ENCODE assay signal across 8 cellular contexts in the genomic region with DNA sequence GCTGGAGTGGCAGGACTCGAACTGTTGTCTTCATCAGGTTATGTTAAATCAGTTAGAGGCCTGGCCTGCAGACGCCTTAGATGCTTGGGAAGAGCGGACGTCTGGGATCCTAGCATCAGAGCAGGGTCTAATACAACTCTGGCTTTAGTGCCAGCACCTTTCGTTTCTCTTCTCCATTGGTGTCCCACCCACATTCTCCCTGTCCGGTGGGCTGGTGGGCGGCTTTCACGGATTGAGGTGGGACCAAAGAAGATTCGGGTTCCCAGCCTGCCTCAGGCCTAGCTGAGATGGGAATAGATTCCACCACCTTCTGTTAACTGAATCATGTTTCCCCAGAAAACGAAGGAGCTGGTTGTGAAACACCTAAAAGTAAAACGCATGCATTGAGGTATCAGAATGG. TPM values are rescaled to one million over a fixed set of nuclear protein-coding genes. Genes with fewer than 3 reads are reported as not detected.
DNase-seq lines count a peak whose midpoint lies in the region; ATAC-seq and TF ChIP-seq lines count a peak whose summit lies in the region.

No MANE protein-coding gene starts in this region.

- peaks cover 0 to 8% (median 6%) of the 10 kb centered on the region in 11 experiments; a peak in 6 of 22 replicates for H3K9me3 ChIP-seq in BLaER1 treated with 17β-estradiol and CSF1 and Interleukin-3, amounts not matched to agents 10 nM and 100 nM (replicated peaks in 1 of 11)
- H3K9me3 ChIP-seq in HUES6 (ENCODE audit: control insufficient read depth, insufficient read depth, low read depth, low read length): no peaks in the 10 kb centered on the region
- no peaks in the 10 kb centered on the region for H3K9me3 ChIP-seq in colonic mucosa
- no peaks in the 10 kb centered on the region for H3K9me3 ChIP-seq in neural progenitor cell (ENCODE audit: low read depth)

- ATAC-seq in GM21529 (IDR thresholded peaks at IDR 0.05; ENCODE audit: unreplicated experiment): no peak

- peaks cover 5% of the 10 kb centered on the region for H3F3A ChIP-seq in neural progenitor cell (ENCODE audit: low read depth)

- DNase-seq in colonic mucosa (no peak), neural progenitor cell (ENCODE audit: low spot score) (peak; percentile 21), GM19238 (ENCODE audit: insufficient read length, low spot score) (no peak), hippocampal formation (lab: John Stamatoyannopoulos, UW) (no peak), AG08396 (ENCODE audit: low spot score) (no peak)

- H3K4me1 ChIP-seq in BLaER1 treated with 17β-estradiol and CSF1 and Interleukin-3, amounts not matched to agents 10 nM and 100 nM: peaks cover 15 to 47% (median 28%) of the 10 kb centered on the region in 10 experiments
- H3K4me1 ChIP-seq in HUES6 (ENCODE audit: control insufficient read depth, insufficient read depth, low read length) (peaks cover 12% of the 10 kb centered on the region), colonic mucosa (no peaks in the 10 kb centered on the region), neural progenitor cell (peaks cover 16% of the 10 kb centered on the region)

- peak overlapping the region; percentile 78 to 85 (median 83); a peak in 19 of 22 replicates for H3K9ac ChIP-seq in BLaER1 treated with 17β-estradiol and CSF1 and Interleukin-3, amounts not matched to agents 10 nM and 100 nM
- no peak overlapping the region for H3K9ac ChIP-seq in HUES6 (ENCODE audit: low read length)
- H3K9ac ChIP-seq in colonic mucosa (ENCODE audit: low read depth in 2 of 2, low read length in 2 of 2): peak overlapping the region in 1 of 2 donors; percentile 16
- peak overlapping the region; percentile 73 for H3K9ac ChIP-seq in neural progenitor cell

- H3K79me2 ChIP-seq in neural progenitor cell (ENCODE audit: low read depth): peaks cover 48% of the 10 kb centered on the region

- H4K20me1 ChIP-seq in BLaER1 treated with 17β-estradiol and CSF1 and Interleukin-3, amounts not matched to agents 10 nM and 100 nM: peaks cover 0 to 5% (median 0%) of the 10 kb centered on the region in 11 experiments; a peak in 2 of 22 replicates
- peaks cover 30% of the 10 kb centered on the region for H4K20me1 ChIP-seq in neural progenitor cell (ENCODE audit: low read depth)

- TF ChIP-seq CTCF in colonic mucosa (IDR thresholded peaks at IDR 0.05): no peak
- TF ChIP-seq CTCF in neural progenitor cell (IDR thresholded peaks at IDR 0.05): no peak

- no peak overlapping the region for H2AFZ ChIP-seq in neural progenitor cell (replicated peaks)

- H3K27me3 Mint-ChIP-seq in neural progenitor cell (ENCODE audit: insufficient read depth, low read depth): peaks cover 3% of the 10 kb centered on the region

- intact Hi-C loops in colonic mucosa (cut with DNase I): no loop called here

- peak overlapping the region in 6 of 11 experiments; percentile 72 to 79 (median 76); a peak in 3 of 22 replicates for H3K27ac ChIP-seq in BLaER1 treated with 17β-estradiol and CSF1 and Interleukin-3, amounts not matched to agents 10 nM and 100 nM
- H3K27ac ChIP-seq in HUES6 (ENCODE audit: low read depth, low read length) (no peak overlapping the region), colonic mucosa (no peak overlapping the region), neural progenitor cell (no peak overlapping the region)

- H3K4me3 Mint-ChIP-seq in neural progenitor cell: peak overlapping the region; percentile 88

- H3K4me2 ChIP-seq in BLaER1 treated with 17β-estradiol and CSF1 and Interleukin-3, amounts not matched to agents 10 nM and 100 nM: peak overlapping the region; percentile 65 to 81 (median 74)
- peak overlapping the region; percentile 92 for H3K4me2 ChIP-seq in neural progenitor cell

- no peaks in the 10 kb centered on the region for H3K9me3 Mint-ChIP-seq in neural progenitor cell

- H3K4me1 Mint-ChIP-seq in neural progenitor cell: peaks cover 33% of the 10 kb centered on the region

- H3K36me3 ChIP-seq in BLaER1 treated with 17β-estradiol and CSF1 and Interleukin-3, amounts not matched to agents 10 nM and 100 nM: no peaks in the 10 kb centered on the region
- H3K36me3 ChIP-seq in HUES6 (ENCODE audit: control insufficient read depth, insufficient read depth, low read length) (no peaks in the 10 kb centered on the region), colonic mucosa (no peaks in the 10 kb centered on the region), neural progenitor cell (no peaks in the 10 kb centered on the region)

- no peaks in the 10 kb centered on the region for H3K36me3 Mint-ChIP-seq in neural progenitor cell

- H3K4me3 ChIP-seq in BLaER1 treated with 17β-estradiol and CSF1 and Interleukin-3, amounts not matched to agents 10 nM and 100 nM: peak overlapping the region; percentile 69 to 77 (median 74)
- H3K4me3 ChIP-seq in HUES6 (ENCODE audit: low read depth, low read length) (peak overlapping the region; percentile 95), colonic mucosa (peak overlapping the region; percentile 71), neural progenitor cell (peak overlapping the region; percentile 82)

- peaks cover 0 to 13% (median 0%) of the 10 kb centered on the region in 11 experiments; a peak in 6 of 22 replicates for H3K27me3 ChIP-seq in BLaER1 treated with 17β-estradiol and CSF1 and Interleukin-3, amounts not matched to agents 10 nM and 100 nM
- no peaks in the 10 kb centered on the region; the same call in 1 of the 2 replicates for H3K27me3 ChIP-seq in HUES6 (ENCODE audit: control insufficient read depth, insufficient read depth, low read length)
- H3K27me3 ChIP-seq in colonic mucosa: no peaks in the 10 kb centered on the region
- H3K27me3 ChIP-seq in neural progenitor cell: peaks cover 4% of the 10 kb centered on the region

- no peak overlapping the region for H3K27ac Mint-ChIP-seq in neural progenitor cell

RNA-seq across cellular contexts. Expression of a gene that starts 0.9 kb away (rescaled TPM):
- total RNA-seq in colonic mucosa (10 to 100 TPM; 18.5 to 37.7 TPM), neural progenitor cell (ENCODE audit: low replicate concordance) (50.3 and 100 TPM in 2 replicates)

Comparison
In these comparisons a context has a peak if more than half of its experiments do, and no peak if none do; other contexts are left out.
1. H3K27ac ChIP-seq: peak in BLaER1 treated with 17β-estradiol and CSF1 and Interleukin-3, amounts not matched to agents 10 nM and 100 nM (6 of 11); none in HUES6 (single experiment), colonic mucosa (single experiment) and neural progenitor cell (single experiment).
2. Peak in every context shown above with its lines, with median percentiles within 50 percentile points of each other: H3K4me3 ChIP-seq.